Comparison of ENCODE assay signal across 17 cellular contexts in the genomic region with DNA sequence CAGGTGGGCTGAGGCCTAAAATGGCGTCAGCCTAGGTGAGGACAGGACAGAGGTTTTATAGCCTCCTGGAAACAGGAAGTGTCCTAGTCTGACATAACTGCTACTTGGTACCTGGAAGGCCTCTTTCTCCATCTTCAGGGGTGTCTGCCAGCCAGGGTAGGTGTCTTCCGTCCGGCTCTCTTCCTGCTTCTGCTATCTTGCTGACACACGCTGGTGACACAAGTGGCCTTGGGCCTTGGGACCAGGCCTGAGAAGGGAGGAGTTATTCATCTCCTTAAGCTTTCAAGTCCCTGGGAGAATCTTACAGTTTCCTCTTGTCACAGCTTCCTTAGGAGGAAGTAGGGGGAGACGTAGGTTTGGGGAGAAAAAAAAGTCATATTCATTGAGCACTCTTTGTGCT.
A peak's percentile ranks its signal among the peaks of the same experiment; 100 is the strongest.
DNase-seq lines count a peak whose midpoint lies in the region; ATAC-seq and TF ChIP-seq lines count a peak whose summit lies in the region.
"Had no signal": no experiment of that assay in that cellular context is flagged by ENCODE, and none has a peak within 500 bp of the region (broad histone marks: within the 10 kb centered on the region; RNA-seq: fewer than 3 reads in every experiment).

No MANE protein-coding gene starts in this region.

- intact Hi-C loops in mucosa of descending colon (cut with DNase I, micrococcal nuclease): no loop called here

- no peak for TF ChIP-seq CTCF in mucosa of descending colon (IDR thresholded peaks at IDR 0.05)

- peaks cover 45% of the 10 kb centered on the region for H3K4me1 Mint-ChIP-seq in activated T-cell treated with anti-CD3 and anti-CD28 coated beads, Interleukin-2, amount 50 U/mL, for 24 hours (ENCODE audit: low read depth)
- peaks cover 12% of the 10 kb centered on the region for H3K4me1 Mint-ChIP-seq in activated T-cell treated with anti-CD3 and anti-CD28 coated beads, Interleukin-2, amount 50 U/mL, for 4 hours (ENCODE audit: low read depth)
- peaks cover 3 to 4% of the 10 kb centered on the region in 2 donors for H3K4me1 Mint-ChIP-seq in effector memory CD8-positive, alpha-beta T cell (ENCODE audit: low read depth in 2 of 2)
- H3K4me1 Mint-ChIP-seq: B cell, IgD-negative memory B cell had no signal

- in situ Hi-C loops in ACHN (cut with HindIII; ENCODE audit: low pct_ligation_motif_present, low pct_unique_long_range_greater_than_20kb, low sequenced_read_pairs): no loop called here

- H3K4me3 Mint-ChIP-seq in activated T-cell treated with anti-CD3 and anti-CD28 coated beads, Interleukin-2, amount 50 U/mL, for 24 hours: no peak overlapping the region
- no peak overlapping the region for H3K4me3 Mint-ChIP-seq in activated T-cell treated with anti-CD3 and anti-CD28 coated beads, Interleukin-2, amount 50 U/mL, for 4 hours
- H3K4me3 Mint-ChIP-seq in effector memory CD8-positive, alpha-beta T cell: no peak overlapping the region
- H3K4me3 Mint-ChIP-seq: B cell; CD8-positive, alpha-beta T cell; IgD-negative memory B cell had no signal

- no peaks in the 10 kb centered on the region for H3K9me3 Mint-ChIP-seq in activated T-cell treated with anti-CD3 and anti-CD28 coated beads, Interleukin-2, amount 50 U/mL, for 24 hours
- no peaks in the 10 kb centered on the region for H3K9me3 Mint-ChIP-seq in activated T-cell treated with anti-CD3 and anti-CD28 coated beads, Interleukin-2, amount 50 U/mL, for 4 hours
- H3K9me3 Mint-ChIP-seq in effector memory CD8-positive, alpha-beta T cell: no peaks in the 10 kb centered on the region
- H3K9me3 Mint-ChIP-seq: CD8-positive, alpha-beta T cell had no signal

- H3K36me3 Mint-ChIP-seq in activated T-cell treated with anti-CD3 and anti-CD28 coated beads, Interleukin-2, amount 50 U/mL, for 24 hours (ENCODE audit: low read depth): no peaks in the 10 kb centered on the region
- H3K36me3 Mint-ChIP-seq in activated T-cell treated with anti-CD3 and anti-CD28 coated beads, Interleukin-2, amount 50 U/mL, for 4 hours (ENCODE audit: insufficient read depth): no peaks in the 10 kb centered on the region
- H3K36me3 Mint-ChIP-seq in effector memory CD8-positive, alpha-beta T cell (ENCODE audit: insufficient read depth): no peaks in the 10 kb centered on the region
- H3K36me3 Mint-ChIP-seq: CD8-positive, alpha-beta T cell; IgD-negative memory B cell had no signal

- no peaks in the 10 kb centered on the region for H3K9me3 ChIP-seq in mucosa of descending colon
- H3K9me3 ChIP-seq: BLaER1 treated with 17β-estradiol and CSF1 and Interleukin-3, amounts not matched to agents 10 nM and 100 nM had no signal

- H3K27me3 Mint-ChIP-seq in activated T-cell treated with anti-CD3 and anti-CD28 coated beads, Interleukin-2, amount 50 U/mL, for 24 hours: no peaks in the 10 kb centered on the region
- no peaks in the 10 kb centered on the region for H3K27me3 Mint-ChIP-seq in activated T-cell treated with anti-CD3 and anti-CD28 coated beads, Interleukin-2, amount 50 U/mL, for 4 hours (ENCODE audit: low read depth)
- H3K27me3 Mint-ChIP-seq in effector memory CD8-positive, alpha-beta T cell: no peaks in the 10 kb centered on the region
- H3K27me3 Mint-ChIP-seq: B cell, IgD-negative memory B cell had no signal

- no peak for ATAC-seq in activated T-cell treated with anti-CD3 and anti-CD28 coated beads, Interleukin-2, amount 50 U/mL, for 4 hours
- ATAC-seq in effector memory CD8-positive, alpha-beta T cell (replicated peaks): no peak
- ATAC-seq in mucosa of descending colon: peak; percentile 35
- no peak for ATAC-seq in GM21529 (IDR thresholded peaks at IDR 0.05; ENCODE audit: unreplicated experiment)
- ATAC-seq: CD8-positive, alpha-beta T cell; HepG2 had no signal

- H3K36me3 ChIP-seq in mucosa of descending colon (ENCODE audit: low read depth): no peaks in the 10 kb centered on the region
- H3K36me3 ChIP-seq: BLaER1 treated with 17β-estradiol and CSF1 and Interleukin-3, amounts not matched to agents 10 nM and 100 nM had no signal

- DNase-seq in activated T-cell treated with anti-CD3 and anti-CD28 coated beads, Interleukin-2, amount 50 U/mL, for 24 hours: no peak
- DNase-seq in activated T-cell treated with anti-CD3 and anti-CD28 coated beads, Interleukin-2, amount 50 U/mL, for 4 hours: no peak
- DNase-seq in effector memory CD8-positive, alpha-beta T cell: no peak
- DNase-seq in mucosa of descending colon (peak in 1 of 3 donors; percentile 26), ACHN (no peak), NCI-H526 (lab: John Stamatoyannopoulos, UW) (no peak)
- DNase-seq: 8988T; Calu3; CD8-positive, alpha-beta T cell; DMS79 treated with DMSO at 0.1 percent for 48 hours; GF-D8; HCEC 1CT had no signal

- H3K27ac Mint-ChIP-seq in activated T-cell treated with anti-CD3 and anti-CD28 coated beads, Interleukin-2, amount 50 U/mL, for 24 hours: peak overlapping the region; percentile 6
- H3K27ac Mint-ChIP-seq in effector memory CD8-positive, alpha-beta T cell: peak overlapping the region; percentile 35 to 53
- H3K27ac Mint-ChIP-seq: B cell; CD8-positive, alpha-beta T cell; IgD-negative memory B cell had no signal

- H3K4me3 ChIP-seq in mucosa of descending colon: no peak overlapping the region
- H3K4me3 ChIP-seq: BLaER1 treated with 17β-estradiol and CSF1 and Interleukin-3, amounts not matched to agents 10 nM and 100 nM had no signal

- H3K4me1 ChIP-seq in mucosa of descending colon (ENCODE audit: low read depth): peaks cover 17% of the 10 kb centered on the region
